14 cellular contexts compared by ENCODE assay signal in the genomic region with DNA sequence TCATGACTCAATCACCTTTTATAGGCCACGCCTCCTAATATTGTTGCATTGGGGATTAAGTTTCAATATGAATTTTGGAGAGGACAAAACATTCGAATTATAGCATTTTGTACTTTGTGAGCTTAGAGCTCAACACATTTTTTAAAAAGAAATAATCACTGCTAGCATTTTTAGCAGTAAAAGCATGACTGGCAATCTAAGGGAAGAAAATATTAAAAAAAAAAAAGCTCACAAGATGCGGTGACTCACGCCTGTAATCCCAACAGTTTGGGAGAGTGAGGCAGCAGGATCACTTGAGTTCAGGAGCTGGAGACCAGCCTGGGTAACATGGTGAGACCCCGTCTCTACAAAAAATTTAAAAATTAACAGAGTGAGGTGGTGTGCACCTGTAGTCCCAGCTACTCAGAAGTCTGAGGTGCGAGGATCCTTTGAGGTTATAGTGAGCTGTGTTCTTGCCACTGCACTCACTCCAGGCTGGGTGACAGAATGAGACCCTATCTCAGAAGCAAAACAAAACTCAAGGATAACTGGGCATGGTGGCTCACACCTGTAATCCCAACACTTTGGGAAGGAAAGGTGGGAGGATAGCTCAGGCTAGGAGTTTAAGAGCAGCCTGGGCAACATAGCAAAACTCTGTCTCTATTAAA. TPM values are rescaled to one million over a fixed set of nuclear protein-coding genes. Genes with fewer than 3 reads are reported as not detected.
DNase-seq lines count a peak whose midpoint lies in the region; ATAC-seq and TF ChIP-seq lines count a peak whose summit lies in the region.
"Had no signal": no experiment of that assay in that cellular context is flagged by ENCODE, and none has a peak within 500 bp of the region (broad histone marks: within the 10 kb centered on the region; RNA-seq: fewer than 3 reads in every experiment).

No MANE protein-coding gene starts in this region.

- WGBS in neuronal stem cell (ENCODE audit: extremely low coverage in 2 of 2, insufficient read length in 2 of 2, insufficient replicate concordance in 1 of 2), 2 donors = no CpG with 5 or more reads among the region's 6 CpGs

- peaks cover 0 to 1% (median 0%) of the 10 kb centered on the region in 3 experiments for H3K27me3 ChIP-seq in neuronal stem cell (ENCODE audit: control insufficient read depth in 3 of 3, insufficient read depth in 3 of 3, low read depth in 1 of 3, low read length in 3 of 3)
- H3K27me3 ChIP-seq: hepatocyte, vagina had no signal

- peaks cover 56% of the 10 kb centered on the region for H3K4me1 Mint-ChIP-seq in activated CD4-positive, alpha-beta T cell treated with anti-CD3 and anti-CD28 coated beads, Interleukin-2, amount 10 ng/mL, durations not matched to agents 24 days and 14 days
- peaks cover 35% of the 10 kb centered on the region for H3K4me1 Mint-ChIP-seq in central memory CD8-positive, alpha-beta T cell

- no peak overlapping the region for H3K9ac ChIP-seq in neuronal stem cell (ENCODE audit: low read depth, low read length, poor library complexity)

- no peaks in the 10 kb centered on the region for H3K79me1 ChIP-seq in neuronal stem cell (ENCODE audit: low read depth, low read length)

- H3K36me3 ChIP-seq in OCI-LY7 (ENCODE audit: insufficient read depth, low read length) (no peaks in the 10 kb centered on the region), neuronal stem cell (replicated peaks in 1 of 2; ENCODE audit: control insufficient read depth in 2 of 2, insufficient read depth in 2 of 2, low read length in 2 of 2) (no peaks in the 10 kb centered on the region)
- H3K36me3 ChIP-seq: vagina had no signal

- H3K9me3 ChIP-seq in OCI-LY7 (ENCODE audit: low read length) (no peaks in the 10 kb centered on the region), neuronal stem cell (replicated peaks in 1 of 2; ENCODE audit: control insufficient read depth in 2 of 2, insufficient read depth in 1 of 2, low read depth in 1 of 2, low read length in 2 of 2) (no peaks in the 10 kb centered on the region)
- H3K9me3 ChIP-seq: vagina had no signal

- H2AFZ ChIP-seq in OCI-LY7 (ENCODE audit: low read length) (no peak overlapping the region; the same call in 1 of the 2 replicates), neuronal stem cell (ENCODE audit: low read length) (no peak overlapping the region)
- H2AFZ ChIP-seq: hepatocyte had no signal

- no peak for ATAC-seq in central memory CD8-positive, alpha-beta T cell (replicated peaks; ENCODE audit: extremely low read depth, poor library complexity, severe bottlenecking)
- no peak for ATAC-seq in HG03175 (IDR thresholded peaks at IDR 0.05; ENCODE audit: unreplicated experiment)
- ATAC-seq: left ventricle myocardium superior had no signal

- CTCF ChIA-PET in OCI-LY7 (lab: Charles Lee; ENCODE audit: unreplicated experiment) = interaction anchor here (0.7 to 1.4 kb wide), 2 partner anchors 14 to 35 kb away, joined by 3 to 6 read pairs; no protein-coding TSS in a partner anchor

- intact Hi-C loops in activated CD4-positive, alpha-beta T cell treated with anti-CD3 and anti-CD28 coated beads, Interleukin-2, amount 10 ng/mL, durations not matched to agents 24 days and 14 days (cut with micrococcal nuclease) = loop anchor here (2.0 to 10.0 kb wide), 2 partner anchors 13 to 235 kb away; no protein-coding TSS in a partner anchor
- intact Hi-C loops in OCI-LY7 (cut with micrococcal nuclease; ENCODE audit: unreplicated experiment) = no loop called here

- H3K4me1 ChIP-seq in OCI-LY7 (ENCODE audit: insufficient read depth, low read length, poor library complexity, severe bottlenecking) (peaks cover 38% of the 10 kb centered on the region), neuronal stem cell (ENCODE audit: control insufficient read depth in 2 of 2, insufficient read depth in 1 of 2, low read depth in 1 of 2, low read length in 2 of 2) (no peaks in the 10 kb centered on the region)
- H3K4me1 ChIP-seq: vagina had no signal

- no peak overlapping the region for H3K23ac ChIP-seq in neuronal stem cell (ENCODE audit: low read depth, low read length, poor library complexity)

- no peaks in the 10 kb centered on the region for H4K20me1 ChIP-seq in OCI-LY7 (ENCODE audit: insufficient read depth, low read length)

- BruUV-seq in OCI-LY7 (replicated peaks; lab: Mats Ljungman, UMichigan) = no TSS peak

- peak overlapping the region; percentile 75 for H3K27ac Mint-ChIP-seq in activated CD4-positive, alpha-beta T cell treated with anti-CD3 and anti-CD28 coated beads, Interleukin-2, amount 10 ng/mL, durations not matched to agents 24 days and 14 days
- peak overlapping the region; percentile 86 for H3K27ac Mint-ChIP-seq in central memory CD8-positive, alpha-beta T cell (ENCODE audit: low read depth)

- H3K4me2 ChIP-seq in OCI-LY7 (ENCODE audit: low read length) (peak overlapping the region; percentile 46; the same call in 1 of the 2 replicates), neuronal stem cell (ENCODE audit: insufficient read depth, low read length, poor library complexity, severe bottlenecking) (no peak overlapping the region)
- H3K4me2 ChIP-seq: hepatocyte had no signal

- no peaks in the 10 kb centered on the region for H3K79me2 ChIP-seq in OCI-LY7 (ENCODE audit: insufficient read depth, low read depth, low read length)
- H3K79me2 ChIP-seq: hepatocyte had no signal

- H2BK15ac ChIP-seq in neuronal stem cell (ENCODE audit: low read length) = no peak overlapping the region

- no peak overlapping the region for H2BK5ac ChIP-seq in neuronal stem cell (ENCODE audit: low read length)

- H3K27ac ChIP-seq in OCI-LY7 (ENCODE audit: low read depth, low read length, poor library complexity, severe bottlenecking) (no peak overlapping the region), neuronal stem cell (replicated peaks; ENCODE audit: low read length) (no peak overlapping the region)
- H3K27ac ChIP-seq: hepatocyte, RWPE1, vagina had no signal

- H2BK120ac ChIP-seq in neuronal stem cell (ENCODE audit: low read depth, low read length) = no peak overlapping the region

- H3K4me3 ChIP-seq in OCI-LY7 (ENCODE audit: low read depth, low read length, poor library complexity, severe bottlenecking) = no peak overlapping the region
- H3K4me3 ChIP-seq in neuronal stem cell (ENCODE audit: low read length in 2 of 2) = no peak overlapping the region
- H3K4me3 ChIP-seq: hepatocyte, vagina had no signal

- H3K9me3 Mint-ChIP-seq in activated CD4-positive, alpha-beta T cell treated with anti-CD3 and anti-CD28 coated beads, Interleukin-2, amount 10 ng/mL, durations not matched to agents 24 days and 14 days = peaks cover 9% of the 10 kb centered on the region
- no peaks in the 10 kb centered on the region for H3K9me3 Mint-ChIP-seq in central memory CD8-positive, alpha-beta T cell

- peak overlapping the region; percentile 63 for H3K14ac ChIP-seq in neuronal stem cell (ENCODE audit: low read length)

- peaks cover 7% of the 10 kb centered on the region for H3K36me3 Mint-ChIP-seq in activated CD4-positive, alpha-beta T cell treated with anti-CD3 and anti-CD28 coated beads, Interleukin-2, amount 10 ng/mL, durations not matched to agents 24 days and 14 days (ENCODE audit: low read depth)
- H3K36me3 Mint-ChIP-seq in central memory CD8-positive, alpha-beta T cell (ENCODE audit: insufficient read depth) = peaks cover 2% of the 10 kb centered on the region

- H2AK5ac ChIP-seq in neuronal stem cell (ENCODE audit: low read depth, low read length) = no peak overlapping the region

- no peak for TF ChIP-seq CTCF in OCI-LY7 (conservative IDR thresholded peaks at IDR 0.05; ENCODE audit: low read length)

- H3K4me3 Mint-ChIP-seq in activated CD4-positive, alpha-beta T cell treated with anti-CD3 and anti-CD28 coated beads, Interleukin-2, amount 10 ng/mL, durations not matched to agents 24 days and 14 days = peak overlapping the region; percentile 56
- H3K4me3 Mint-ChIP-seq in central memory CD8-positive, alpha-beta T cell = no peak overlapping the region

- POLR2A ChIA-PET in OCI-LY7 (lab: Charles Lee) = interaction anchor here (0.6 to 4.0 kb wide), 14 partner anchors 9 to 130 kb away, joined by 3 to 41 read pairs (median 4); a partner anchor contains a TSS

- no peak overlapping the region for H2BK12ac ChIP-seq in neuronal stem cell (ENCODE audit: low read length)

- DNase-seq in activated CD4-positive, alpha-beta T cell treated with anti-CD3 and anti-CD28 coated beads, Interleukin-2, amount 10 ng/mL, durations not matched to agents 24 days and 14 days = no peak
- DNase-seq in activated CD4-positive, alpha-beta T cell treated with anti-CD3 and anti-CD28 coated beads, Interleukin-2, amount 50 U/mL, for 4 hours = no peak
- DNase-seq in OCI-LY7 (ENCODE audit: low spot score) (no peak), neuronal stem cell (ENCODE audit: low spot score) (no peak), iPS-NIHi7 (ENCODE audit: extremely low spot score) (no peak), inferior parietal cortex (ENCODE audit: extremely low spot score) (no peak)
- no peak for DNase-seq in central memory CD8-positive, alpha-beta T cell (ENCODE audit: low spot score in 2 of 2)
- DNase-seq: activated CD8-positive, alpha-beta memory T cell treated with anti-CD3 and anti-CD28 coated beads, Interleukin-2, amount 50 U/mL, for 48 hours; left ventricle myocardium superior; NCI-H1048 had no signal

- H4K91ac ChIP-seq in neuronal stem cell (ENCODE audit: low read depth, low read length, poor library complexity) = no peak overlapping the region

- H3K4ac ChIP-seq in neuronal stem cell (ENCODE audit: low read length) = no peak overlapping the region

- no peak overlapping the region for H4K8ac ChIP-seq in neuronal stem cell (ENCODE audit: low read depth, low read length)

- H3K18ac ChIP-seq in neuronal stem cell (ENCODE audit: low read length) = no peak overlapping the region

- H3K27me3 Mint-ChIP-seq in activated CD4-positive, alpha-beta T cell treated with anti-CD3 and anti-CD28 coated beads, Interleukin-2, amount 10 ng/mL, durations not matched to agents 24 days and 14 days = no peaks in the 10 kb centered on the region
- no peaks in the 10 kb centered on the region for H3K27me3 Mint-ChIP-seq in central memory CD8-positive, alpha-beta T cell

- H3K9me2 ChIP-seq in OCI-LY7 (ENCODE audit: insufficient read depth, low read length) = no peaks in the 10 kb centered on the region

RNA-seq across cellular contexts. Expression of a gene that starts 28.8 kb away (rescaled TPM):
- total RNA-seq in activated CD4-positive, alpha-beta T cell treated with anti-CD3 and anti-CD28 coated beads, Interleukin-2, amount 10 ng/mL, durations not matched to agents 24 days and 14 days = 18.8 and 19.7 TPM in 2 replicates
- total RNA-seq in OCI-LY7 (2014; rRNA removed; shearing (Covaris generic)) = 13.0 and 13.5 TPM in 2 replicates
- total RNA-seq in OCI-LY7 (2022) = 25.4 and 26.2 TPM in 2 replicates
- polyA plus RNA-seq in neuronal stem cell (2013, experiment 1 of 2) = 2.8 TPM
- polyA plus RNA-seq in neuronal stem cell (2013, experiment 2 of 2) = 3.0 TPM
